Comparison of ENCODE assay signal across 8 cellular contexts in genomic region chr18:57585846-57586242, GRCh38. TPM values are rescaled to one million over a fixed set of nuclear protein-coding genes. Genes with fewer than 3 reads are reported as not detected.
DNase-seq lines count a peak whose midpoint lies in the region; ATAC-seq and TF ChIP-seq lines count a peak whose summit lies in the region.

No MANE protein-coding gene starts in this region.

- H3K4me1 ChIP-seq in right atrium auricular region (peaks cover 0 to 21% of the 10 kb centered on the region in 2 donors), OCI-LY7 (ENCODE audit: insufficient read depth, low read length, poor library complexity, severe bottlenecking) (peaks cover 11% of the 10 kb centered on the region)
- peaks cover 6% of the 10 kb centered on the region for H3K4me1 ChIP-seq in effector memory CD4-positive, alpha-beta T cell (ENCODE audit: control insufficient read depth, insufficient read depth, low read length, poor library complexity, severe bottlenecking)

- H3K27ac Mint-ChIP-seq in nephron progenitor cell, result no peak overlapping the region

- no peaks in the 10 kb centered on the region for H3K9me3 Mint-ChIP-seq in nephron progenitor cell

- DNase-seq in right atrium auricular region (ENCODE audit: low spot score), result no peak
- DNase-seq in Right ventricle myocardium superior, result no peak
- peak; percentile 4 for DNase-seq in OCI-LY7 (ENCODE audit: low spot score)
- DNase-seq in effector memory CD4-positive, alpha-beta T cell, result no peak
- no peak for DNase-seq in nephron progenitor cell
- no peak for DNase-seq in NCI-H2029 (lab: John Stamatoyannopoulos, UW)
- no peak for DNase-seq in NOMO-1 treated with DMSO at 0.1 percent for 48 hours (lab: John Stamatoyannopoulos, UW; ENCODE audit: unreplicated experiment)
- DNase-seq in medulla oblongata (ENCODE audit: extremely low spot score), result no peak

- peaks cover 13% of the 10 kb centered on the region for H3K27me3 Mint-ChIP-seq in nephron progenitor cell (ENCODE audit: low read depth, poor library complexity)

- no peak for TF ChIP-seq CTCF in right atrium auricular region (IDR thresholded peaks at IDR 0.05)
- no peak for TF ChIP-seq CTCF in OCI-LY7 (conservative IDR thresholded peaks at IDR 0.05; ENCODE audit: low read length)
- TF ChIP-seq CTCF in nephron progenitor cell (IDR thresholded peaks at IDR 0.05), result no peak

- peak overlapping the region; percentile 87 for H3K4me3 Mint-ChIP-seq in nephron progenitor cell

- no peaks in the 10 kb centered on the region for H3K79me2 ChIP-seq in OCI-LY7 (ENCODE audit: insufficient read depth, low read depth, low read length)

- H3K9me3 ChIP-seq in right atrium auricular region (no peaks in the 10 kb centered on the region), OCI-LY7 (ENCODE audit: low read length) (no peaks in the 10 kb centered on the region)
- H3K9me3 ChIP-seq in effector memory CD4-positive, alpha-beta T cell (ENCODE audit: control insufficient read depth, low read length), result no peaks in the 10 kb centered on the region

- intact Hi-C loops in Right ventricle myocardium superior (cut with DNase I), result no loop called here
- intact Hi-C loops in OCI-LY7 (cut with micrococcal nuclease; ENCODE audit: unreplicated experiment), result no loop called here

- H3K4me3 ChIP-seq in right atrium auricular region (peak overlapping the region; percentile 76 to 96), OCI-LY7 (ENCODE audit: low read depth, low read length, poor library complexity, severe bottlenecking) (peak overlapping the region; percentile 84)
- peak overlapping the region; percentile 81 for H3K4me3 ChIP-seq in effector memory CD4-positive, alpha-beta T cell (ENCODE audit: insufficient read depth, low read depth, low read length, poor library complexity, severe bottlenecking)

- no peaks in the 10 kb centered on the region for H4K20me1 ChIP-seq in OCI-LY7 (ENCODE audit: insufficient read depth, low read length)

- H3K36me3 ChIP-seq in right atrium auricular region (no peaks in the 10 kb centered on the region), OCI-LY7 (ENCODE audit: insufficient read depth, low read length) (no peaks in the 10 kb centered on the region)
- H3K36me3 ChIP-seq in effector memory CD4-positive, alpha-beta T cell (ENCODE audit: control insufficient read depth, insufficient read depth, low read length), result no peaks in the 10 kb centered on the region

- peaks cover 25% of the 10 kb centered on the region for H3K4me1 Mint-ChIP-seq in nephron progenitor cell

- POLR2A ChIA-PET in OCI-LY7 (lab: Charles Lee), result interaction anchor here (0.6 kb wide), 1 partner anchor 761 kb away, joined by 4 read pairs; no protein-coding TSS in a partner anchor

- H3K36me3 Mint-ChIP-seq in nephron progenitor cell (ENCODE audit: low read depth), result no peaks in the 10 kb centered on the region

- H3K9me2 ChIP-seq in OCI-LY7 (ENCODE audit: insufficient read depth, low read length), result no peaks in the 10 kb centered on the region

- no peaks in the 10 kb centered on the region for H3K27me3 ChIP-seq in right atrium auricular region
- H3K27me3 ChIP-seq in effector memory CD4-positive, alpha-beta T cell (replicated peaks; ENCODE audit: control insufficient read depth, insufficient read depth, low read length, poor library complexity, severe bottlenecking), result no peaks in the 10 kb centered on the region

- H2AFZ ChIP-seq in OCI-LY7 (ENCODE audit: low read length), result peak overlapping the region; percentile 94

- CTCF ChIA-PET in OCI-LY7 (lab: Charles Lee; ENCODE audit: unreplicated experiment), result no interaction called here

- no peak for ATAC-seq in Right ventricle myocardium superior (ENCODE audit: poor library complexity)

- peak overlapping the region; percentile 87 for H3K4me2 ChIP-seq in OCI-LY7 (ENCODE audit: low read length)

- no TSS peak for BruUV-seq in OCI-LY7 (replicated peaks; lab: Mats Ljungman, UMichigan)

- H3K27ac ChIP-seq in right atrium auricular region (peak overlapping the region; percentile 90 to 94), OCI-LY7 (ENCODE audit: low read depth, low read length, poor library complexity, severe bottlenecking) (no peak overlapping the region)
- H3K27ac ChIP-seq in effector memory CD4-positive, alpha-beta T cell (ENCODE audit: insufficient read depth, low read length, poor library complexity, severe bottlenecking), result peak overlapping the region; percentile 50

RNA-seq across cellular contexts. Expression of gene FECH, which starts 0.7 kb away (rescaled TPM):
- 10 to 100 TPM; 27.1 to 62.7 TPM for total RNA-seq in right atrium auricular region
- total RNA-seq in Right ventricle myocardium superior, result 34.5 TPM
- 14.2 and 14.5 TPM in 2 replicates for total RNA-seq in OCI-LY7 (2014; rRNA removed; shearing (Covaris generic))
- 5.0 and 5.3 TPM in 2 replicates for total RNA-seq in OCI-LY7 (2022)

RNA-seq across cellular contexts. Expression of gene NARS1, which starts 35.8 kb away (rescaled TPM):
- total RNA-seq in right atrium auricular region (100 to 1,000 TPM in 1 of 2 donors, 10 to 100 TPM in 1; 93.7 to 114 TPM), Right ventricle myocardium superior (108 TPM), OCI-LY7 (2022) (77.7 and 83.4 TPM in 2 replicates)
- 68.7 and 102 TPM in 2 replicates for total RNA-seq in OCI-LY7 (2014; rRNA removed; shearing (Covaris generic))
